In the genomic region with DNA sequence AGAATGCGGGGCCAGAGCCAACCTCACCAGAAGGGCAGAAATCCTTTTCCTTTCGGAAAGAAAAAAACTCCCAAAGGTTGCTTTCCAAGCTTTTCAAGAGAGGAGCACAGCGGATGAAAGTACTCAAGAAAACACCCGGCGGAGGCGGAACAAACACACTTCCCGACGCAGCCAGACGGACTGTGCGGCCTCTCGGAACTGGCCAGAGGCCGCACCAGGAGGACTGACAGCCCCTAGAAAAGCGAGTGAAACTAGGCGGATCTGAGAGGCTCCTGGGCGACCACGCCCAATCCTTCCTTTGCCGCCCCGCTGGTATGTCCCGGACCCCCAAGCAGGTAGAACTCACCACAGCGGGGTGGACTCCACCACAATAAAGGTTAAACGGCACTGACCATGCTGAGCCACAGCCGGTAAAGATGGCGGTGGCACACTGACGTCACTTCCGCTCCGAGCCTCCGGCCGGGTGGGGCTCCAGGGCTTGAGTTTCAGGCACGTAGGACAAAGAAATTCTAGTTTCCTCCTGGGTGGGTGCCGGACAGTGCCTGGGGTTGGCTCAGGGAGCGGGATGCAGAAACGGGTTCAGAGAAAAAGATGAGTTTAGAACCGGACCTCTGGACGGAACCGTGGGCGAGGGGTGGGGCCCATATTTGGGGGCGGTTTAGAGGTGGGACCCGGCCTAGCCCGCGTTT, we compare ENCODE assay signal across 7 cellular contexts.
A peak's percentile ranks its signal among the peaks of the same experiment; 100 is the strongest.
DNase-seq lines count a peak whose midpoint lies in the region; ATAC-seq lines count a peak whose summit lies in the region.

ZNF562 (minus strand) TSS at position 432 of the 689 bp plus-strand sequence. CDS start 14,356 bp downstream, outside the sequence.

- ATAC-seq in GM18502 (IDR thresholded peaks at IDR 0.05; ENCODE audit: poor library complexity, unreplicated experiment) (peak; percentile 85), HG03045 (IDR thresholded peaks at IDR 0.05; ENCODE audit: unreplicated experiment) (peak; percentile 85)

- H3K27ac ChIP-seq in caudate nucleus (ENCODE audit: low read depth, low read length) = peak within 1 kb of the TSS; percentile 97

- DNase-seq in NCI-H2196 (lab: John Stamatoyannopoulos, UW; ENCODE audit: unreplicated experiment) (peak; percentile 92), caudate nucleus (lab: John Stamatoyannopoulos, UW) (peak; percentile 23 to 91 (median 78)), islet precursor cell (peak; percentile 55)
- DNase-seq in activated CD4-positive, CD25-positive, alpha-beta regulatory T cell (lab: John Stamatoyannopoulos, UW) = peak; percentile 49 to 69 (median 64)
- DNase-seq in stimulated activated CD4-positive, alpha-beta T cell treated with anti-CD3 and anti-CD28 coated beads, Interleukin-15, amount 100 ng/mL, for 1 hour (ENCODE audit: low read depth in 1 of 2, low spot score in 1 of 2) = peak; percentile 60 to 63

Comparison
In these comparisons a context has a peak if more than half of its experiments do, and no peak if none do; other contexts are left out.
1. Peak in every context shown above with its lines: DNase-seq, ATAC-seq and H3K27ac ChIP-seq.